ENCODE assay signal across 1 cellular context in genomic region chr20:24992420-24993205, GRCh38.
A peak's percentile ranks its signal among the peaks of the same experiment; 100 is the strongest.
TF ChIP-seq lines count a peak whose summit lies in the region.

A gene with protein sequence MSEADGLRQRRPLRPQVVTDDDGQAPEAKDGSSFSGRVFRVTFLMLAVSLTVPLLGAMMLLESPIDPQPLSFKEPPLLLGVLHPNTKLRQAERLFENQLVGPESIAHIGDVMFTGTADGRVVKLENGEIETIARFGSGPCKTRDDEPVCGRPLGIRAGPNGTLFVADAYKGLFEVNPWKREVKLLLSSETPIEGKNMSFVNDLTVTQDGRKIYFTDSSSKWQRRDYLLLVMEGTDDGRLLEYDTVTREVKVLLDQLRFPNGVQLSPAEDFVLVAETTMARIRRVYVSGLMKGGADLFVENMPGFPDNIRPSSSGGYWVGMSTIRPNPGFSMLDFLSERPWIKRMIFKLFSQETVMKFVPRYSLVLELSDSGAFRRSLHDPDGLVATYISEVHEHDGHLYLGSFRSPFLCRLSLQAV (minus strand): TSS chr20:24992751. CDS start chr20:24992688, 63 bp downstream.

TF ChIP-seq in K562, 482 proteins besides CTCF, POLR2A, EP300 and RAD21 (continued from another document):
- TF ChIP-seq ZNF280B (CRISPR knock-in tag; IDR thresholded peaks at IDR 0.05) (no peak), ZNF347 (CRISPR knock-in tag; IDR thresholded peaks at IDR 0.05; ENCODE audit: low read depth) (no peak), TEAD4 (IDR thresholded peaks at IDR 0.05; ENCODE audit: low read length) (no peak), TEAD4 (CRISPR knock-in tag; IDR thresholded peaks at IDR 0.05; ENCODE audit: borderline replicate concordance) (no peak), ZNF740 (CRISPR knock-in tag; IDR thresholded peaks at IDR 0.05) (no peak), ZNF740 (tag; IDR thresholded peaks at IDR 0.05) (no peak), ZNF449 (CRISPR knock-in tag; IDR thresholded peaks at IDR 0.05) (no peak), SRSF7 (optimal IDR thresholded peaks at IDR 0.05; ENCODE audit: low read depth, low read length) (no peak), CBX1 (IDR thresholded peaks at IDR 0.05; ENCODE audit: low read depth) (peak; percentile 53; the same call in 1 of the 2 replicates), FOSL1 (tag; conservative IDR thresholded peaks at IDR 0.05) (no peak), OTX1 (CRISPR knock-in tag; IDR thresholded peaks at IDR 0.05) (no peak), KDM4B (IDR thresholded peaks at IDR 0.05; ENCODE audit: borderline replicate concordance in 2 of 2, low read depth in 1 of 2) (0 out of 4 replicates have a peak, but pooled peaks of 1 of the 2 experiments have one; percentile 48), ZNF384 (IDR thresholded peaks at IDR 0.05; ENCODE audit: low read depth, low read length) (no peak), KAT7 (CRISPR knock-in tag; IDR thresholded peaks at IDR 0.05; ENCODE audit: borderline replicate concordance) (0 out of 2 replicates have a peak, but pooled peaks have one; percentile 45), TCF7L2 (IDR thresholded peaks at IDR 0.05; ENCODE audit: low read depth, low read length) (no peak), GTF2F1 (IDR thresholded peaks at IDR 0.05; ENCODE audit: low read depth, low read length) (no peak)
- TF ChIP-seq, protein P1, sequence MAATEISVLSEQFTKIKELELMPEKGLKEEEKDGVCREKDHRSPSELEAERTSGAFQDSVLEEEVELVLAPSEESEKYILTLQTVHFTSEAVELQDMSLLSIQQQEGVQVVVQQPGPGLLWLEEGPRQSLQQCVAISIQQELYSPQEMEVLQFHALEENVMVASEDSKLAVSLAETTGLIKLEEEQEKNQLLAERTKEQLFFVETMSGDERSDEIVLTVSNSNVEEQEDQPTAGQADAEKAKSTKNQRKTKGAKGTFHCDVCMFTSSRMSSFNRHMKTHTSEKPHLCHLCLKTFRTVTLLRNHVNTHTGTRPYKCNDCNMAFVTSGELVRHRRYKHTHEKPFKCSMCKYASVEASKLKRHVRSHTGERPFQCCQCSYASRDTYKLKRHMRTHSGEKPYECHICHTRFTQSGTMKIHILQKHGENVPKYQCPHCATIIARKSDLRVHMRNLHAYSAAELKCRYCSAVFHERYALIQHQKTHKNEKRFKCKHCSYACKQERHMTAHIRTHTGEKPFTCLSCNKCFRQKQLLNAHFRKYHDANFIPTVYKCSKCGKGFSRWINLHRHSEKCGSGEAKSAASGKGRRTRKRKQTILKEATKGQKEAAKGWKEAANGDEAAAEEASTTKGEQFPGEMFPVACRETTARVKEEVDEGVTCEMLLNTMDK (IDR thresholded peaks at IDR 0.05; ENCODE audit: borderline replicate concordance, insufficient read depth, low read depth, low read length, poor library complexity, severe bottlenecking): no peak
- TF ChIP-seq, protein P2, sequence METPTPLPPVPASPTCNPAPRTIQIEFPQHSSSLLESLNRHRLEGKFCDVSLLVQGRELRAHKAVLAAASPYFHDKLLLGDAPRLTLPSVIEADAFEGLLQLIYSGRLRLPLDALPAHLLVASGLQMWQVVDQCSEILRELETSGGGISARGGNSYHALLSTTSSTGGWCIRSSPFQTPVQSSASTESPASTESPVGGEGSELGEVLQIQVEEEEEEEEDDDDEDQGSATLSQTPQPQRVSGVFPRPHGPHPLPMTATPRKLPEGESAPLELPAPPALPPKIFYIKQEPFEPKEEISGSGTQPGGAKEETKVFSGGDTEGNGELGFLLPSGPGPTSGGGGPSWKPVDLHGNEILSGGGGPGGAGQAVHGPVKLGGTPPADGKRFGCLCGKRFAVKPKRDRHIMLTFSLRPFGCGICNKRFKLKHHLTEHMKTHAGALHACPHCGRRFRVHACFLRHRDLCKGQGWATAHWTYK (CRISPR knock-in tag; IDR thresholded peaks at IDR 0.05): no peak
